ENCODE assay signal across 20 cellular contexts in the genomic region with DNA sequence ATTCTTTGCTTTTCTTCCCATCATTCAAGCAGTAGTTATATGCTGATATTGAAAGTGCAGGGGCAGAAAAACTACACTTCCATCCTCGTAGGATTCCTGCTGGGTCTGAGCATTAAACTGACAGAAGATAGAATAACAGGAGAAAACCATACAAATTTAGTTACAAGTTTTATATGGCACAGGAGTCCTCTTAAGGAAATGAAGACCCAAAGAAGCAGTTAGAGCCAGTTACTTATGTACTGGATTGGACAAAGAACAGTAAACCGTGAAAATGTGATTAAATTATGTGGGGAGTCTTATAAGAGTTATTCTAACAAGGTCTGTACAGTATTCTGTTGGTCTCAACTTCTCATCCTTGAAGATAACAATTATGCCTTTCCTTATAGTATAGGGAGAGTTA.
A peak's percentile ranks its signal among the peaks of the same experiment; 100 is the strongest.
DNase-seq lines count a peak whose midpoint lies in the region; ATAC-seq, FAIRE-seq and TF ChIP-seq lines count a peak whose summit lies in the region.
"Had no signal": no experiment of that assay in that cellular context is flagged by ENCODE, and none has a peak within 500 bp of the region (broad histone marks: within the 10 kb centered on the region; RNA-seq: fewer than 3 reads in every experiment).

No MANE protein-coding gene starts in this region.

- ATAC-seq in A549 (no peak), GM21619 (IDR thresholded peaks at IDR 0.05; ENCODE audit: unreplicated experiment) (no peak), HG02623 (IDR thresholded peaks at IDR 0.05; ENCODE audit: unreplicated experiment) (no peak)

- H3K4me3 Mint-ChIP-seq in astrocyte (ENCODE audit: unreplicated experiment): no peak overlapping the region
- H3K4me3 Mint-ChIP-seq: B cell; CD4-positive, alpha-beta memory T cell; CD4-positive, CD25-positive, alpha-beta regulatory T cell; CD8-positive, alpha-beta memory T cell had no signal

- WGBS in A549 (ENCODE audit: missing lambda C conversion rate): 6% methylated on average over 2 of the region's 2 CpGs

- H3K9ac ChIP-seq in astrocyte (ENCODE audit: low read length): no peak overlapping the region
- H3K9ac ChIP-seq: BLaER1 treated with 17β-estradiol and CSF1 and Interleukin-3, amounts not matched to agents 10 nM and 100 nM had no signal

- no peak for TF ChIP-seq POLR2A in A549 (IDR thresholded peaks at IDR 0.05; ENCODE audit: low read length)

- no peaks in the 10 kb centered on the region for H3K4me1 Mint-ChIP-seq in astrocyte (ENCODE audit: low read depth, unreplicated experiment)
- H3K4me1 Mint-ChIP-seq: CD8-positive, alpha-beta memory T cell had no signal

- peaks cover 15% of the 10 kb centered on the region for H3K9me3 Mint-ChIP-seq in astrocyte (ENCODE audit: unreplicated experiment)
- H3K9me3 Mint-ChIP-seq: CD4-positive, CD25-positive, alpha-beta regulatory T cell had no signal

- H3K4me3 ChIP-seq in A549 (no peak overlapping the region), astrocyte (ENCODE audit: insufficient read depth, low read depth, low read length) (no peak overlapping the region)
- H3K4me3 ChIP-seq: BLaER1 treated with 17β-estradiol and CSF1 and Interleukin-3, amounts not matched to agents 10 nM and 100 nM had no signal

- POLR2A ChIA-PET in A549 (lab: Yijun Ruan, JAX): no interaction called here

- H3K9me3 ChIP-seq in A549: 0 out of 3 replicates have a peak, but pooled peaks cover 4% of the 10 kb centered on the region
- no peaks in the 10 kb centered on the region for H3K9me3 ChIP-seq in astrocyte (ENCODE audit: insufficient read depth, low read depth, low read length)

- no peak for TF ChIP-seq EP300 in A549 (IDR thresholded peaks at IDR 0.05)

- H3K27me3 ChIP-seq in astrocyte (ENCODE audit: insufficient read depth, low read length): no peaks in the 10 kb centered on the region
- H3K27me3 ChIP-seq: BLaER1 treated with 17β-estradiol and CSF1 and Interleukin-3, amounts not matched to agents 10 nM and 100 nM had no signal

- H3K4me2 ChIP-seq in A549 (no peak overlapping the region), astrocyte (ENCODE audit: low read length) (no peak overlapping the region)
- H3K4me2 ChIP-seq: BLaER1 treated with 17β-estradiol and CSF1 and Interleukin-3, amounts not matched to agents 10 nM and 100 nM had no signal

- H3K4me1 ChIP-seq in A549 (no peaks in the 10 kb centered on the region), astrocyte (ENCODE audit: insufficient read depth, low read length) (no peaks in the 10 kb centered on the region)

- H3K36me3 ChIP-seq in astrocyte (ENCODE audit: insufficient read depth, low read length): no peaks in the 10 kb centered on the region

- CTCF ChIA-PET in A549 (lab: Yijun Ruan, JAX): interaction anchor here (2.3 kb wide), 1 partner anchor 228 kb away, joined by 6 read pairs; no protein-coding TSS in a partner anchor

- no peak for DNase-seq in A549 (ENCODE audit: low read depth in 1 of 2, low spot score in 1 of 2)
- no peak for DNase-seq in D721Med (ENCODE audit: insufficient read length, low spot score)
- DNase-seq in GM19239 (ENCODE audit: insufficient read length, low spot score): no peak
- DNase-seq in astrocyte (ENCODE audit: low read depth): no peak
- DNase-seq in GM20000 (ENCODE audit: low spot score): no peak
- no peak for DNase-seq in urothelium cell line (ENCODE audit: low spot score)
- DNase-seq: AML-193; CD4-positive, alpha-beta memory T cell; CD4-positive, CD25-positive, alpha-beta regulatory T cell; CD8-positive, alpha-beta memory T cell; COR-L47; DMS79 treated with DMSO at 0.1 percent for 48 hours; GF-D8 had no signal

- no peak for TF ChIP-seq CTCF in A549 (IDR thresholded peaks at IDR 0.05)
- no peak for TF ChIP-seq CTCF in D721Med (IDR thresholded peaks at IDR 0.05; ENCODE audit: insufficient read depth, missing control alignments)
- TF ChIP-seq CTCF in astrocyte (IDR thresholded peaks at IDR 0.05; ENCODE audit: insufficient read depth, low read depth, low read length): no peak
- TF ChIP-seq CTCF in GM20000 (IDR thresholded peaks at IDR 0.05; ENCODE audit: extremely low read depth, missing control alignments): no peak

- no peaks in the 10 kb centered on the region for H4K20me1 ChIP-seq in astrocyte (ENCODE audit: insufficient read depth, low read length)
- H4K20me1 ChIP-seq: BLaER1 treated with 17β-estradiol and CSF1 and Interleukin-3, amounts not matched to agents 10 nM and 100 nM had no signal

- H3K27me3 Mint-ChIP-seq in astrocyte (ENCODE audit: low read depth, unreplicated experiment): peaks cover 2% of the 10 kb centered on the region
- H3K27me3 Mint-ChIP-seq: B cell had no signal

- H3K27ac Mint-ChIP-seq in astrocyte (ENCODE audit: unreplicated experiment): no peak overlapping the region
- H3K27ac Mint-ChIP-seq: B cell; CD4-positive, alpha-beta memory T cell; CD4-positive, CD25-positive, alpha-beta regulatory T cell; CD8-positive, alpha-beta memory T cell had no signal

- TF ChIP-seq RAD21 in A549 (conservative IDR thresholded peaks at IDR 0.05 in 1 of 2, IDR thresholded peaks at IDR 0.05 in 1 of 2): no peak

- peaks cover 5% of the 10 kb centered on the region for H3K36me3 Mint-ChIP-seq in astrocyte (ENCODE audit: low read depth, unreplicated experiment)
- H3K36me3 Mint-ChIP-seq: CD4-positive, alpha-beta memory T cell; CD4-positive, CD25-positive, alpha-beta regulatory T cell; CD8-positive, alpha-beta memory T cell had no signal

- no peak overlapping the region for H2AFZ ChIP-seq in astrocyte (ENCODE audit: low read depth, low read length)

- FAIRE-seq in A549 (lab: Jason Lieb, UNC) (peak; percentile 23), D721Med (lab: Jason Lieb, UNC) (peak; percentile 48), GM19239 (lab: Jason Lieb, UNC) (peak; percentile 35), astrocyte (lab: Jason Lieb, UNC) (peak; percentile 26), urothelium cell line (lab: Jason Lieb, UNC) (no peak)
- FAIRE-seq: GM12891 had no signal

- no peaks in the 10 kb centered on the region for H3K79me2 ChIP-seq in astrocyte (ENCODE audit: insufficient read depth, low read length)

- H3K27ac ChIP-seq in A549 (no peak overlapping the region), astrocyte (ENCODE audit: low read depth, low read length) (no peak overlapping the region)
- H3K27ac ChIP-seq: 22Rv1; BLaER1 treated with 17β-estradiol and CSF1 and Interleukin-3, amounts not matched to agents 10 nM and 100 nM; C4-2B had no signal

TF ChIP-seq in A549, 52 proteins besides CTCF, POLR2A, EP300 and RAD21:
- TF ChIP-seq NR3C1 (IDR thresholded peaks at IDR 0.05) (no peak), ZSCAN20 (CRISPR knock-in tag; IDR thresholded peaks at IDR 0.05) (no peak), CBX2 (IDR thresholded peaks at IDR 0.05; ENCODE audit: borderline replicate concordance, low read depth) (no peak)
- TF ChIP-seq, protein P1, sequence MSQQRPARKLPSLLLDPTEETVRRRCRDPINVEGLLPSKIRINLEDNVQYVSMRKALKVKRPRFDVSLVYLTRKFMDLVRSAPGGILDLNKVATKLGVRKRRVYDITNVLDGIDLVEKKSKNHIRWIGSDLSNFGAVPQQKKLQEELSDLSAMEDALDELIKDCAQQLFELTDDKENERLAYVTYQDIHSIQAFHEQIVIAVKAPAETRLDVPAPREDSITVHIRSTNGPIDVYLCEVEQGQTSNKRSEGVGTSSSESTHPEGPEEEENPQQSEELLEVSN (IDR thresholded peaks at IDR 0.05; ENCODE audit: borderline replicate concordance, low read depth): no peak
